Comparison of ENCODE assay signal across 1 cellular context in genomic region chr19:18731562-18732008, GRCh38.
TF ChIP-seq lines count a peak whose summit lies in the region.

No MANE protein-coding gene starts in this region.

TF ChIP-seq in HepG2, 621 proteins besides CTCF, POLR2A, EP300 and RAD21 (continued from another document):
- TF ChIP-seq KLF11 (CRISPR knock-in tag; IDR thresholded peaks at IDR 0.05) (no peak), THRA (CRISPR knock-in tag; IDR thresholded peaks at IDR 0.05; ENCODE audit: borderline replicate concordance) (peak; percentile 55; the same call in 1 of the 2 replicates), POLR2AphosphoS2 (IDR thresholded peaks at IDR 0.05; ENCODE audit: low read depth, low read length) (no peak), ZNF639 (CRISPR knock-in tag; conservative IDR thresholded peaks at IDR 0.05) (no peak), BRCA1 (CRISPR knock-in tag; IDR thresholded peaks at IDR 0.05) (no peak), NCOR1 (IDR thresholded peaks at IDR 0.05; ENCODE audit: borderline replicate concordance, low read length) (0 out of 2 replicates have a peak, but pooled peaks have one; percentile 33), ZNF530 (CRISPR knock-in tag; IDR thresholded peaks at IDR 0.05; ENCODE audit: low read depth) (no peak), HNF4G (IDR thresholded peaks at IDR 0.05; ENCODE audit: borderline replicate concordance, low read depth, low read length) (no peak), HNF4G (CRISPR knock-in tag; IDR thresholded peaks at IDR 0.05; ENCODE audit: borderline replicate concordance, low read depth) (peak; percentile 73; the same call in 1 of the 2 replicates), ZBTB21 (CRISPR knock-in tag; IDR thresholded peaks at IDR 0.05) (no peak)
